28 cellular contexts compared by ENCODE assay signal in genomic region chr1:93668951-93669350, GRCh38. TPM values are rescaled to one million over a fixed set of nuclear protein-coding genes. Genes with fewer than 3 reads are reported as not detected.
DNase-seq lines count a peak whose midpoint lies in the region; ATAC-seq, FAIRE-seq and TF ChIP-seq lines count a peak whose summit lies in the region.
"Had no signal": no experiment of that assay in that cellular context is flagged by ENCODE, and none has a peak within 500 bp of the region (broad histone marks: within the 10 kb centered on the region; RNA-seq: fewer than 3 reads in every experiment).

No MANE protein-coding gene starts in this region.

- no TSS peak for BruUV-seq in Panc1 (replicated peaks; lab: Mats Ljungman, UMichigan)
- BruUV-seq in endothelial cell of umbilical vein (replicated peaks; lab: Mats Ljungman, UMichigan) = no TSS peak

- H3K4me2 ChIP-seq in endothelial cell of umbilical vein (ENCODE audit: insufficient read depth, low read length) = peak overlapping the region; percentile 26
- peak overlapping the region; percentile 22 for H3K4me2 ChIP-seq in smooth muscle cell

- H3K9me1 ChIP-seq in endothelial cell of umbilical vein (replicated peaks; ENCODE audit: control insufficient read depth, extremely low read depth, insufficient read depth, low read length) = no peaks in the 10 kb centered on the region

- H3K36me3 Mint-ChIP-seq in natural killer cell treated with Interleukin-12 subunit alpha and Interleukin-12 subunit beta and Interleukin-15 and Interleukin-18, amount 100 ng/mL, for 72 hours = peaks cover 4% of the 10 kb centered on the region
- H3K36me3 Mint-ChIP-seq: activated CD8-positive, alpha-beta memory T cell treated with anti-CD3 and anti-CD28 coated beads, Interleukin-2, amount 10 ng/mL, durations not matched to agents 7 days and 5 days; IgD-negative memory B cell had no signal

- CTCF ChIA-PET in Panc1 (lab: Charles Lee) = no interaction called here
- CTCF ChIA-PET in endothelial cell of umbilical vein (lab: Charles Lee) = interaction anchor here (1.1 to 8.2 kb wide), 6 partner anchors 11 to 177 kb away, joined by 3 to 104 read pairs (median 33); partner anchors contain the start of gene BCAR3

- no peaks in the 10 kb centered on the region for H4K20me1 ChIP-seq in endothelial cell of umbilical vein (replicated peaks; ENCODE audit: control insufficient read depth, extremely low read depth, insufficient read depth, low read length)
- H4K20me1 ChIP-seq in smooth muscle cell (ENCODE audit: low read depth) = peaks cover 85% of the 10 kb centered on the region

- H2AFZ ChIP-seq in endothelial cell of umbilical vein (ENCODE audit: low read depth, low read length) (no peak overlapping the region), smooth muscle cell (ENCODE audit: low read depth) (no peak overlapping the region)

- ATAC-seq in Panc1 = no peak
- ATAC-seq in natural killer cell treated with Interleukin-12 subunit alpha and Interleukin-12 subunit beta and Interleukin-15 and Interleukin-18, amount 100 ng/mL, for 72 hours = no peak
- ATAC-seq: activated CD8-positive, alpha-beta memory T cell treated with anti-CD3 and anti-CD28 coated beads, Interleukin-2, amount 10 ng/mL, durations not matched to agents 7 days and 5 days; activated naive CD8-positive, alpha-beta T cell treated with anti-CD3 and anti-CD28 coated beads, Interleukin-2, amount 50 U/mL, for 24 hours; activated T-cell treated with anti-CD3 and anti-CD28 coated beads, Interleukin-2, amount 50 U/mL, for 72 hours; gastroesophageal sphincter had no signal

- peaks cover 11 to 29% of the 10 kb centered on the region in 2 donors for H3K4me1 Mint-ChIP-seq in natural killer cell treated with Interleukin-12 subunit alpha and Interleukin-12 subunit beta and Interleukin-15 and Interleukin-18, amount 100 ng/mL, for 72 hours (ENCODE audit: low read depth in 2 of 2)
- H3K4me1 Mint-ChIP-seq: activated CD8-positive, alpha-beta memory T cell treated with anti-CD3 and anti-CD28 coated beads, Interleukin-2, amount 10 ng/mL, durations not matched to agents 7 days and 5 days; activated naive CD8-positive, alpha-beta T cell treated with anti-CD3 and anti-CD28 coated beads, Interleukin-2, amount 50 U/mL, for 24 hours; central memory CD8-positive, alpha-beta T cell had no signal

- dilution Hi-C loops in endothelial cell of umbilical vein (cut with MboI; ENCODE audit: extremely low pct_ligation_motif_present, low sequenced_read_pairs) = loop anchor here (25.0 kb wide), 1 partner anchor 143 kb away; no protein-coding TSS in a partner anchor

- H3K4me1 ChIP-seq in Panc1 (ENCODE audit: control insufficient read depth, insufficient read depth, low read length) = peaks cover 91% of the 10 kb centered on the region
- H3K4me1 ChIP-seq in endothelial cell of umbilical vein (ENCODE audit: control insufficient read depth, extremely low read depth, insufficient read depth, low read length) = peaks cover 89% of the 10 kb centered on the region
- H3K4me1 ChIP-seq in smooth muscle cell (ENCODE audit: low read depth) = peaks cover 35% of the 10 kb centered on the region
- H3K4me1 ChIP-seq: uterus had no signal

- H3K79me2 ChIP-seq in endothelial cell of umbilical vein (ENCODE audit: control insufficient read depth, insufficient read depth, low read length) (peaks cover 66% of the 10 kb centered on the region), smooth muscle cell (ENCODE audit: low read depth) (peaks cover 82% of the 10 kb centered on the region)

- intact Hi-C loops in Panc1 (cut with micrococcal nuclease; ENCODE audit: unreplicated experiment) (no loop called here), endothelial cell of umbilical vein (cut with micrococcal nuclease) (loop anchor here (1.0 kb wide), 1 partner anchor 44 kb away; no protein-coding TSS in a partner anchor)

- no peak for TF ChIP-seq POLR2A in endothelial cell of umbilical vein (IDR thresholded peaks at IDR 0.05; ENCODE audit: low read depth, low read length)

- no peak overlapping the region for H3K4me3 Mint-ChIP-seq in natural killer cell treated with Interleukin-12 subunit alpha and Interleukin-12 subunit beta and Interleukin-15 and Interleukin-18, amount 100 ng/mL, for 72 hours
- H3K4me3 Mint-ChIP-seq: activated B cell treated with CpG ODN at 0.5 μM for 24 hours; activated CD8-positive, alpha-beta memory T cell treated with anti-CD3 and anti-CD28 coated beads, Interleukin-2, amount 10 ng/mL, durations not matched to agents 7 days and 5 days; activated naive CD8-positive, alpha-beta T cell treated with anti-CD3 and anti-CD28 coated beads, Interleukin-2, amount 50 U/mL, for 24 hours; activated T-cell treated with anti-CD3 and anti-CD28 coated beads, Interleukin-2, amount 50 U/mL, for 72 hours; central memory CD8-positive, alpha-beta T cell; dendritic cell treated with granulocyte-macrophage colony-stimulating factor and Interleukin-4, amounts not matched to agents 40 ng/mL and 50 ng/mL, for 4 days; endodermal cell; IgD-negative memory B cell; nephron progenitor cell had no signal

- no peaks in the 10 kb centered on the region for H3K9me3 Mint-ChIP-seq in natural killer cell treated with Interleukin-12 subunit alpha and Interleukin-12 subunit beta and Interleukin-15 and Interleukin-18, amount 100 ng/mL, for 72 hours
- H3K9me3 Mint-ChIP-seq: activated B cell treated with CpG ODN at 0.5 μM for 24 hours; activated naive CD8-positive, alpha-beta T cell treated with anti-CD3 and anti-CD28 coated beads, Interleukin-2, amount 50 U/mL, for 24 hours; activated T-cell treated with anti-CD3 and anti-CD28 coated beads, Interleukin-2, amount 50 U/mL, for 72 hours; central memory CD8-positive, alpha-beta T cell; dendritic cell treated with granulocyte-macrophage colony-stimulating factor and Interleukin-4, amounts not matched to agents 40 ng/mL and 50 ng/mL, for 4 days; endodermal cell; IgD-negative memory B cell; nephron progenitor cell had no signal

- no peaks in the 10 kb centered on the region for H3K27me3 ChIP-seq in Panc1 (ENCODE audit: control insufficient read depth, insufficient read depth, low read length)
- no peaks in the 10 kb centered on the region for H3K27me3 ChIP-seq in endothelial cell of umbilical vein (ENCODE audit: control insufficient read depth in 2 of 2, insufficient read depth in 2 of 2, low read length in 2 of 2)
- no peaks in the 10 kb centered on the region for H3K27me3 ChIP-seq in smooth muscle cell (ENCODE audit: low read depth)
- H3K27me3 ChIP-seq: gastroesophageal sphincter, ovary, uterus had no signal

- H3F3A ChIP-seq in smooth muscle cell (ENCODE audit: low read depth) = peaks cover 65% of the 10 kb centered on the region

- WGBS in smooth muscle cell (ENCODE audit: low lambda C conversion rate) = 86% methylated on average over 5 of the region's 5 CpGs

- peaks cover 2% of the 10 kb centered on the region; the same call in 1 of the 2 replicates for H3K36me3 ChIP-seq in Panc1 (ENCODE audit: control insufficient read depth, insufficient read depth, low read length)
- H3K36me3 ChIP-seq in endothelial cell of umbilical vein (ENCODE audit: control insufficient read depth in 2 of 2, extremely low read depth in 1 of 2, insufficient read depth in 2 of 2, low read length in 2 of 2) = peaks cover 0 to 7% of the 10 kb centered on the region in 2 experiments
- peaks cover 3% of the 10 kb centered on the region for H3K36me3 ChIP-seq in smooth muscle cell (ENCODE audit: low read depth)
- H3K36me3 ChIP-seq: ovary, uterus had no signal

- in situ Hi-C loops in Panc1 (cut with HindIII; ENCODE audit: low pct_unique_long_range_greater_than_20kb, low sequenced_read_pairs) = no loop called here

- TF ChIP-seq CTCF in AG10803 (conservative IDR thresholded peaks at IDR 0.05; ENCODE audit: low read length) (no peak), Panc1 (IDR thresholded peaks at IDR 0.05) (no peak), endothelial cell of umbilical vein (IDR thresholded peaks at IDR 0.05; ENCODE audit: extremely low read depth in 1 of 2, insufficient read depth in 1 of 2, low read depth in 1 of 2, low read length in 2 of 2) (no peak), smooth muscle cell (IDR thresholded peaks at IDR 0.05; ENCODE audit: borderline replicate concordance, insufficient read depth, poor library complexity, severe bottlenecking) (no peak)

- H3K9ac ChIP-seq in endothelial cell of umbilical vein (replicated peaks; ENCODE audit: extremely low read depth, insufficient read depth, low read length) (peak overlapping the region; percentile 76), smooth muscle cell (ENCODE audit: low read depth) (peak overlapping the region; percentile 1)

- POLR2A ChIA-PET in Panc1 (lab: Charles Lee) (no interaction called here), endothelial cell of umbilical vein (lab: Charles Lee) (interaction anchor here (1.3 kb wide), 1 partner anchor 12 kb away, joined by 4 read pairs; the partner anchor contains the start of gene BCAR3)

- FAIRE-seq in endothelial cell of umbilical vein (lab: Jason Lieb, UNC) = no peak
- FAIRE-seq: GM12892, small intestine had no signal

- H3K27ac ChIP-seq in Panc1 (ENCODE audit: low read length) (peak overlapping the region; percentile 69), endothelial cell of umbilical vein (ENCODE audit: insufficient read depth, low read depth, low read length) (peak overlapping the region; percentile 92), smooth muscle cell (ENCODE audit: low read depth) (peak overlapping the region; percentile 61)
- H3K27ac ChIP-seq: ovary, uterus had no signal

- H3K4me3 ChIP-seq in AG10803 (ENCODE audit: low read length) = no peak overlapping the region
- no peak overlapping the region for H3K4me3 ChIP-seq in Panc1 (ENCODE audit: low read depth in 2 of 2, low read length in 2 of 2)
- H3K4me3 ChIP-seq in endothelial cell of umbilical vein (replicated peaks in 1 of 3; ENCODE audit: insufficient read depth in 1 of 3, low read depth in 1 of 3, low read length in 3 of 3) = no peak overlapping the region
- no peak overlapping the region for H3K4me3 ChIP-seq in smooth muscle cell
- H3K4me3 ChIP-seq: gastroesophageal sphincter, lung, ovary, uterus had no signal

- no peak overlapping the region for H3K27ac Mint-ChIP-seq in natural killer cell treated with Interleukin-12 subunit alpha and Interleukin-12 subunit beta and Interleukin-15 and Interleukin-18, amount 100 ng/mL, for 72 hours
- H3K27ac Mint-ChIP-seq: activated B cell treated with CpG ODN at 0.5 μM for 24 hours; activated CD8-positive, alpha-beta memory T cell treated with anti-CD3 and anti-CD28 coated beads, Interleukin-2, amount 10 ng/mL, durations not matched to agents 7 days and 5 days; activated naive CD8-positive, alpha-beta T cell treated with anti-CD3 and anti-CD28 coated beads, Interleukin-2, amount 50 U/mL, for 24 hours; activated T-cell treated with anti-CD3 and anti-CD28 coated beads, Interleukin-2, amount 50 U/mL, for 72 hours; IgD-negative memory B cell had no signal

- no peaks in the 10 kb centered on the region for H3K9me3 ChIP-seq in Panc1 (ENCODE audit: control insufficient read depth, insufficient read depth, low read depth, low read length)
- no peaks in the 10 kb centered on the region for H3K9me3 ChIP-seq in endothelial cell of umbilical vein (replicated peaks; ENCODE audit: control insufficient read depth, insufficient read depth, low read length)
- H3K9me3 ChIP-seq in smooth muscle cell (replicated peaks; ENCODE audit: low read depth) = no peaks in the 10 kb centered on the region
- H3K9me3 ChIP-seq: gastroesophageal sphincter, ovary, uterus had no signal

- peak; percentile 70 for DNase-seq in AG10803 (ENCODE audit: low read depth)
- DNase-seq in Panc1 (ENCODE audit: low read depth, low spot score) = no peak
- DNase-seq in endothelial cell of umbilical vein (ENCODE audit: low read depth, low spot score) = no peak
- DNase-seq in smooth muscle cell (lab: John Stamatoyannopoulos, UW; ENCODE audit: unreplicated experiment) = no peak
- DNase-seq in activated CD8-positive, alpha-beta memory T cell treated with anti-CD3 and anti-CD28 coated beads, Interleukin-2, amount 50 U/mL, for 48 hours = no peak
- no peak for DNase-seq in natural killer cell treated with Interleukin-12 subunit alpha and Interleukin-12 subunit beta and Interleukin-15 and Interleukin-18, amount 100 ng/mL, for 72 hours (ENCODE audit: low spot score)
- DNase-seq in putamen (ENCODE audit: low spot score) = no peak
- DNase-seq: activated B cell treated with CpG ODN at 0.5 μM for 24 hours; activated CD8-positive, alpha-beta memory T cell treated with anti-CD3 and anti-CD28 coated beads, Interleukin-2, amount 10 ng/mL, durations not matched to agents 7 days and 5 days; activated naive CD8-positive, alpha-beta T cell treated with anti-CD3 and anti-CD28 coated beads, Interleukin-2, amount 50 U/mL, for 24 hours; activated T-cell treated with anti-CD3 and anti-CD28 coated beads, Interleukin-2, amount 50 U/mL, for 72 hours; COR-L47; DMS53; endodermal cell; hippocampal formation; MV-4-11; NCI-H2107; nephron progenitor cell; ovary; small intestine; stimulated activated naive CD4-positive, alpha-beta T cell treated with Interleukin-2 at 50 U/mL for 16 hours; uterus had no signal

- H3K27me3 Mint-ChIP-seq in natural killer cell treated with Interleukin-12 subunit alpha and Interleukin-12 subunit beta and Interleukin-15 and Interleukin-18, amount 100 ng/mL, for 72 hours = no peaks in the 10 kb centered on the region
- H3K27me3 Mint-ChIP-seq: activated B cell treated with CpG ODN at 0.5 μM for 24 hours; activated naive CD8-positive, alpha-beta T cell treated with anti-CD3 and anti-CD28 coated beads, Interleukin-2, amount 50 U/mL, for 24 hours; dendritic cell treated with granulocyte-macrophage colony-stimulating factor and Interleukin-4, amounts not matched to agents 40 ng/mL and 50 ng/mL, for 4 days; IgD-negative memory B cell had no signal

RNA-seq across cellular contexts. Expression of gene BCAR3, which starts 12.7 kb away (rescaled TPM):
- total RNA-seq in Panc1 (2021; ENCODE audit: unreplicated experiment) = 33.9 TPM
- polyA plus RNA-seq in Panc1 (2012; ENCODE audit: insufficient read length) = 22.4 TPM
- 31.2 and 32.9 TPM in 2 replicates for total RNA-seq in endothelial cell of umbilical vein
- polyA plus RNA-seq in endothelial cell of umbilical vein = 15.6 and 17.5 TPM in 2 replicates
- 25.3 and 26.5 TPM in 2 replicates for polyA plus RNA-seq in endothelial cell of umbilical vein (2011; cell fraction: cytosol; rRNA removed)
- polyA plus RNA-seq in endothelial cell of umbilical vein (2011; cell fraction: nucleus; rRNA removed) = 36.3 and 37.1 TPM in 2 replicates
- 32.6 and 38.1 TPM in 2 replicates for polyA plus RNA-seq in endothelial cell of umbilical vein (2012)
- 18.1 and 19.7 TPM in 2 replicates for polyA minus RNA-seq in endothelial cell of umbilical vein
- 69.6 TPM for polyA minus RNA-seq in endothelial cell of umbilical vein (2011; cell fraction: cytosol; rRNA and poly(A)+ RNA removed)
- polyA minus RNA-seq in endothelial cell of umbilical vein (2011; cell fraction: nucleus; rRNA and poly(A)+ RNA removed) = 30.1 and 38.1 TPM in 2 replicates
- 24.9 and 25.6 TPM in 2 replicates for total RNA-seq in smooth muscle cell
- 21.4 and 26.7 TPM in 2 replicates for polyA plus RNA-seq in smooth muscle cell
- total RNA-seq in natural killer cell treated with Interleukin-12 subunit alpha and Interleukin-12 subunit beta and Interleukin-15 and Interleukin-18, amount 100 ng/mL, for 72 hours = 10 to 100 TPM; 10.8 to 30.8 TPM
